Comparison of ENCODE assay signal across 9 cellular contexts in genomic region chr20:7841967-7842301, GRCh38.
A peak's percentile ranks its signal among the peaks of the same experiment; 100 is the strongest.
DNase-seq lines count a peak whose midpoint lies in the region; ATAC-seq and TF ChIP-seq lines count a peak whose summit lies in the region.
"Had no signal": no experiment of that assay in that cellular context is flagged by ENCODE, and none has a peak within 500 bp of the region (broad histone marks: within the 10 kb centered on the region; RNA-seq: fewer than 3 reads in every experiment).

No MANE protein-coding gene starts in this region.

- peak overlapping the region; percentile 68 for H3K27ac ChIP-seq in ACC112 (ENCODE audit: low read depth, low read length)
- H3K27ac ChIP-seq in endodermal cell (ENCODE audit: low read depth, low read length) = no peak overlapping the region
- H3K27ac ChIP-seq in CD8-positive, alpha-beta T cell (ENCODE audit: low read depth, low read length) = no peak overlapping the region

- H3K27me3 ChIP-seq in ACC112 (ENCODE audit: insufficient read depth, low read length) (no peaks in the 10 kb centered on the region), endodermal cell (ENCODE audit: control insufficient read depth, insufficient read depth, low read length, poor library complexity, severe bottlenecking) (no peaks in the 10 kb centered on the region), kidney epithelial cell (ENCODE audit: control insufficient read depth, insufficient read depth, low read length) (no peaks in the 10 kb centered on the region)
- no peaks in the 10 kb centered on the region for H3K27me3 ChIP-seq in CD8-positive, alpha-beta T cell (ENCODE audit: insufficient read depth, low read length)

- H3K36me3 ChIP-seq in ACC112 (ENCODE audit: insufficient read depth, low read length) (no peaks in the 10 kb centered on the region), endodermal cell (ENCODE audit: control insufficient read depth, insufficient read depth, low read length) (no peaks in the 10 kb centered on the region), kidney epithelial cell (ENCODE audit: control insufficient read depth, insufficient read depth, low read length) (no peaks in the 10 kb centered on the region)
- H3K36me3 ChIP-seq in CD8-positive, alpha-beta T cell (ENCODE audit: insufficient read depth, low read length) = no peaks in the 10 kb centered on the region

- H3K79me2 ChIP-seq in ACC112 (ENCODE audit: control insufficient read depth, insufficient read depth, low read length, unreplicated experiment) = no peaks in the 10 kb centered on the region

- intact Hi-C loops in CD8-positive, alpha-beta T cell (cut with DNase I, micrococcal nuclease) = no loop called here

- H3K27me3 Mint-ChIP-seq in endodermal cell (ENCODE audit: insufficient read depth) = no peaks in the 10 kb centered on the region
- peaks cover 9% of the 10 kb centered on the region for H3K27me3 Mint-ChIP-seq in CD8-positive, alpha-beta T cell (ENCODE audit: low read depth)

- H3K4me1 ChIP-seq in ACC112 (ENCODE audit: control insufficient read depth, insufficient read depth, low read length, unreplicated experiment) = peaks cover 30% of the 10 kb centered on the region
- no peaks in the 10 kb centered on the region for H3K4me1 ChIP-seq in endodermal cell (ENCODE audit: control insufficient read depth, insufficient read depth, low read length)
- H3K4me1 ChIP-seq in CD8-positive, alpha-beta T cell (ENCODE audit: insufficient read depth, low read length) = no peaks in the 10 kb centered on the region

- H3K4me1 Mint-ChIP-seq in endodermal cell = no peaks in the 10 kb centered on the region
- H3K4me1 Mint-ChIP-seq in CD8-positive, alpha-beta T cell (ENCODE audit: low read depth) = no peaks in the 10 kb centered on the region

- H3K9me3 Mint-ChIP-seq in endodermal cell = no peaks in the 10 kb centered on the region
- no peaks in the 10 kb centered on the region for H3K9me3 Mint-ChIP-seq in CD8-positive, alpha-beta T cell
- H3K9me3 Mint-ChIP-seq: dendritic cell treated with granulocyte-macrophage colony-stimulating factor and Interleukin-4, amounts not matched to agents 40 ng/mL and 50 ng/mL, for 4 days had no signal

- no peak overlapping the region for H3K4me3 ChIP-seq in ACC112 (ENCODE audit: low read depth, low read length)
- H3K4me3 ChIP-seq in endodermal cell (ENCODE audit: low read length) = no peak overlapping the region
- H3K4me3 ChIP-seq in kidney epithelial cell (ENCODE audit: low read depth, low read length) = no peak overlapping the region
- H3K4me3 ChIP-seq in CD8-positive, alpha-beta T cell (ENCODE audit: low read depth, low read length) = no peak overlapping the region

- WGBS in endodermal cell (ENCODE audit: insufficient coverage in 1 of 2, insufficient read length in 1 of 2), 2 experiments = 67 to 71% methylated on average over 2 of the region's 2 CpGs

- no peak overlapping the region for H3K4me3 Mint-ChIP-seq in endodermal cell
- no peak overlapping the region for H3K4me3 Mint-ChIP-seq in CD8-positive, alpha-beta T cell
- H3K4me3 Mint-ChIP-seq: dendritic cell treated with granulocyte-macrophage colony-stimulating factor and Interleukin-4, amounts not matched to agents 40 ng/mL and 50 ng/mL, for 4 days had no signal

- peak; percentile 89 for DNase-seq in M059J (ENCODE audit: low read depth)
- DNase-seq in endodermal cell = peak; percentile 53
- peak; percentile 86 for DNase-seq in kidney epithelial cell (ENCODE audit: low read depth)
- DNase-seq in CD8-positive, alpha-beta T cell = no peak
- DNase-seq in NCI-H1694 (lab: John Stamatoyannopoulos, UW) = no peak

- no peak overlapping the region for H3K9ac ChIP-seq in endodermal cell (ENCODE audit: extremely low read depth, low read length, poor library complexity, severe bottlenecking)

- H3K9me3 ChIP-seq in endodermal cell (ENCODE audit: control insufficient read depth, low read length) = no peaks in the 10 kb centered on the region
- H3K9me3 ChIP-seq in CD8-positive, alpha-beta T cell (ENCODE audit: low read length) = no peaks in the 10 kb centered on the region

- H2AFZ ChIP-seq in ACC112 (ENCODE audit: low read length, unreplicated experiment) = no peak overlapping the region

- no peak overlapping the region for H3K27ac Mint-ChIP-seq in endodermal cell
- no peak overlapping the region for H3K27ac Mint-ChIP-seq in CD8-positive, alpha-beta T cell
- H3K27ac Mint-ChIP-seq: dendritic cell treated with granulocyte-macrophage colony-stimulating factor and Interleukin-4, amounts not matched to agents 40 ng/mL and 50 ng/mL, for 4 days had no signal

- no peaks in the 10 kb centered on the region for H3K36me3 Mint-ChIP-seq in endodermal cell (ENCODE audit: low read depth)
- no peaks in the 10 kb centered on the region for H3K36me3 Mint-ChIP-seq in CD8-positive, alpha-beta T cell

- no peak for ATAC-seq in CD8-positive, alpha-beta T cell
- ATAC-seq in GM21576 (IDR thresholded peaks at IDR 0.05; ENCODE audit: unreplicated experiment) (no peak), GM21526 (IDR thresholded peaks at IDR 0.05; ENCODE audit: low FRiP score, unreplicated experiment) (no peak)

- TF ChIP-seq CTCF in endodermal cell (conservative IDR thresholded peaks at IDR 0.05) (no peak), kidney epithelial cell (IDR thresholded peaks at IDR 0.05; ENCODE audit: insufficient read depth, low read length, poor library complexity, severe bottlenecking) (no peak)
- TF ChIP-seq CTCF in CD8-positive, alpha-beta T cell (IDR thresholded peaks at IDR 0.05) = no peak

- CTCF ChIA-PET in CD8-positive, alpha-beta T cell (lab: Charles Lee) = no interaction called here

- POLR2A ChIA-PET in CD8-positive, alpha-beta T cell (lab: Charles Lee) = interaction anchor here (0.7 kb wide), 1 partner anchor 305 kb away, joined by 3 read pairs; no protein-coding TSS in a partner anchor

Comparison
In these comparisons a context has a peak if more than half of its experiments do, and no peak if none do; other contexts are left out.
1. DNase-seq: peak in M059J (single experiment), endodermal cell (single experiment) and kidney epithelial cell (single experiment); none in CD8-positive, alpha-beta T cell (0 of 7) and NCI-H1694 (single experiment).